ENCODE assay signal across 1 cellular context in the genomic region with DNA sequence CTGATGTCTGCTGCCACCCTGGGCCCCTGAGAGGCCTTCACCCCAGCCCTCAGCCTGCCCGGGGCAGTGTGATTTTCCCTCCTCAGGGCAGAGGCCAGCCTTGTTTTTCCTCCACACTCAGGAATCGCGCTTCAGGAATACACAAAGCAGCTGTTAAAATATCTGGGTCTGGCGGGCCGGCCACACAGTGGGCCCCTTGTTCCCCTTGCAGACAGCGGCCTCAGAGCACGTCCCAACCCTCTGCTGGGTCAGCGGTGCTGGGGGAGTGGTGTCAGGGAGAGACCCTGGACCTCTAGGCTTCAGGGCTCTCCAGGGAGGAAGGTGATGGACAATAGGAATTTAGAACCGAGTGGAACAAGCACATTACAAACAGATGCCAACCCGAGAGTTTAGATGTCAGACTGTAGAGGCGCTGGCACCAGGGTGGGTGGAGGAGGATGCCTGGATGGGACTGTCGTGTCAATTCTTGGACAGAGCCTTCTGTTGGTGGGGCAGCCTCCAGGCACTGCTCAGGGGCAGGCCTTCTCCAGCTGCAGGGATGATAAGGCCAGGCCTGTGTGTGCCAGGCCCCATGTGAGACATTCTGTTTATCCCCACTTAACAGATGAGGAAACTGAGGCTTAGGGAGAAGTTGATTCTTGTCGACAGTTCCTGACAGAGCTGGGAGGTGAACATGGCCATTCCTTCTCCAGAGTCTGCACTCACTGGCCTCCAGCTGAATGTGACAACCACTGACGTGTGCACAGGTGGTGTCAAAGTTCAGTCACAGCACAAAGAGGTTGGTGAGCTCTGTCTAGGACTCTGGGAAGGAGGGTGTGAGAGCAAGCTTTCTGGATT.
TF ChIP-seq lines count a peak whose summit lies in the region.

No MANE protein-coding gene starts in this region.

TF ChIP-seq in HepG2, 621 proteins besides CTCF, POLR2A, EP300 and RAD21 (continued from another document and continues in another):
- TF ChIP-seq, protein P1, sequence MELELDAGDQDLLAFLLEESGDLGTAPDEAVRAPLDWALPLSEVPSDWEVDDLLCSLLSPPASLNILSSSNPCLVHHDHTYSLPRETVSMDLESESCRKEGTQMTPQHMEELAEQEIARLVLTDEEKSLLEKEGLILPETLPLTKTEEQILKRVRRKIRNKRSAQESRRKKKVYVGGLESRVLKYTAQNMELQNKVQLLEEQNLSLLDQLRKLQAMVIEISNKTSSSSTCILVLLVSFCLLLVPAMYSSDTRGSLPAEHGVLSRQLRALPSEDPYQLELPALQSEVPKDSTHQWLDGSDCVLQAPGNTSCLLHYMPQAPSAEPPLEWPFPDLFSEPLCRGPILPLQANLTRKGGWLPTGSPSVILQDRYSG (CRISPR knock-in tag; IDR thresholded peaks at IDR 0.05) = no peak
- TF ChIP-seq TARDBP (CRISPR knock-in tag; IDR thresholded peaks at IDR 0.05) = no peak
- TF ChIP-seq PRMT3 (CRISPR knock-in tag; IDR thresholded peaks at IDR 0.05; ENCODE audit: borderline replicate concordance, low read depth) = no peak
- no peak for TF ChIP-seq SATB2 (CRISPR knock-in tag; IDR thresholded peaks at IDR 0.05)
- TF ChIP-seq ZFX (CRISPR knock-in tag; IDR thresholded peaks at IDR 0.05; ENCODE audit: low read depth) = no peak
- TF ChIP-seq, protein P2, sequence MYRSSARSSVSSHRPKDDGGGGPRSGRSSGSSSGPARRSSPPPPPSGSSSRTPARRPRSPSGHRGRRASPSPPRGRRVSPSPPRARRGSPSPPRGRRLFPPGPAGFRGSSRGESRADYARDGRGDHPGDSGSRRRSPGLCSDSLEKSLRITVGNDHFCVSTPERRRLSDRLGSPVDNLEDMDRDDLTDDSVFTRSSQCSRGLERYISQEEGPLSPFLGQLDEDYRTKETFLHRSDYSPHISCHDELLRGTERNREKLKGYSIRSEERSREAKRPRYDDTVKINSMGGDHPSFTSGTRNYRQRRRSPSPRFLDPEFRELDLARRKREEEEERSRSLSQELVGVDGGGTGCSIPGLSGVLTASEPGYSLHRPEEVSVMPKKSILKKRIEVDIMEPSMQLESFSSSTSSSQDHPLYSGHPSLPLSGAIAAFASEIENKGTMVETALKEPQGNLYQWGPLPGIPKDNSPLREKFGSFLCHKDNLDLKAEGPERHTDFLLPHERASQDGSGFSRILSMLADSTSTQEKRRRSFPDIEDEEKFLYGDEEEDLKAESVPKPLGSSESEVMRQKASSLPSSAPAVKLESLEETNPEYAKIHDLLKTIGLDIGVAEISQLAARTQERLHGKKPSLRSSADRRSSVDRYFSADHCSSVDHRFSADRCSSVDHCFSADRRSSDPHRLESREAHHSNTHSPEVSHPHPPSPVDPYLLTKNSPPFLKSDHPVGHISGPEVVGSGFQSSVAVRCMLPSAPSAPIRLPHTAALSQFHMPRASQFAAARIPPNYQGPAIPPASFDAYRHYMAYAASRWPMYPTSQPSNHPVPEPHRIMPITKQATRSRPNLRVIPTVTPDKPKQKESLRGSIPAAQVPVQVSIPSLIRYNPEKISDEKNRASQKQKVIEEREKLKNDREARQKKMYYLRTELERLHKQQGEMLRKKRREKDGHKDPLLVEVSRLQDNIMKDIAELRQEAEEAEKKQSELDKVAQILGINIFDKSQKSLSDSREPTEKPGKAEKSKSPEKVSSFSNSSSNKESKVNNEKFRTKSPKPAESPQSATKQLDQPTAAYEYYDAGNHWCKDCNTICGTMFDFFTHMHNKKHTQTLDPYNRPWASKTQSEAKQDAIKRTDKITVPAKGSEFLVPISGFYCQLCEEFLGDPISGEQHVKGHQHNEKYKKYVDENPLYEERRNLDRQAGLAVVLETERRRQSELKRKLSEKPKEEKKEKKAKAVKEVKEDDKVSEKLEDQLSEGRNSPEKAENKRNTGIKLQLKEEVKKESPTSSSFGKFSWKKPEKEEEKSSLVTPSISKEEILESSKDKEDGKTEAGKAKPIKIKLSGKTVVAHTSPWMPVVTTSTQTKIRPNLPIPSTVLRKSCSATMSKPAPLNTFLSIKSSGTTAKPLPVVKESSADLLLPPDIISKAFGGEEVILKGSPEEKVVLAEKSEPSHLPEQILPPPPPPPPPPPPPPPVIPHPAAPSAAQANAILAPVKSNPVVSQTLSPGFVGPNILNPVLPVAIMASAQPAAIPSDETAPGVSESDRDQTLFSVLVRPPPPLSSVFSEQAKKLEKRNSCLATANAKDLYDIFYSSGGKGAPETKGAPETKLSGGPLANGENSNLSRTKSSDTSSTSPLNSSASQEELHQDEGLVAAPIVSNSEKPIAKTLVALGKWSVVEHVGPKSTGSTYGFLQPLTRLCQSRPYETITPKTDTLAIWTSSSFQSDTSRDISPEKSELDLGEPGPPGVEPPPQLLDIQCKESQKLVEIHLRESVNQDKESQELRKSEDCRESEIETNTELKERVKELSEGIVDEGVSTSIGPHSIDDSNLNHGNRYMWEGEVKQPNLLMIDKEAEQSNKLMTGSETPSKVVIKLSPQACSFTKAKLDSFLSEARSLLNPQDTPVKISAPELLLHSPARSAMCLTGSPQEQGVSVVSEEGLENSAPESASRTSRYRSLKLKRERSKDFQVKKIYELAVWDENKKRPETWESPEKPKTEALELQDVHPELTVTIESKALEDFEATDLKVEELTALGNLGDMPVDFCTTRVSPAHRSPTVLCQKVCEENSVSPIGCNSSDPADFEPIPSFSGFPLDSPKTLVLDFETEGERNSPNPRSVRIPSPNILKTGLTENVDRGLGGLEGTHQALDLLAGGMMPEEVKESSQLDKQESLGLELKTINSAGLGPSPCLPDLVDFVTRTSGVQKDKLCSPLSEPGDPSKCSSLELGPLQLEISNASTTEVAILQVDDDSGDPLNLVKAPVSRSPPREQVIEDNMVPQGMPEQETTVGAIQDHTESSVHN (CRISPR knock-in tag; IDR thresholded peaks at IDR 0.05) = no peak
- peak; percentile 24; the same call in 1 of the 2 replicates for TF ChIP-seq ZNF292 (CRISPR knock-in tag; IDR thresholded peaks at IDR 0.05; ENCODE audit: borderline replicate concordance, low read depth)
- no peak for TF ChIP-seq PHB2 (IDR thresholded peaks at IDR 0.05; ENCODE audit: partially characterized antibody)
- peak; percentile 43; the same call in 1 of the 2 replicates for TF ChIP-seq NR2C2 (CRISPR knock-in tag; IDR thresholded peaks at IDR 0.05; ENCODE audit: borderline replicate concordance)
- TF ChIP-seq RBM22 (optimal IDR thresholded peaks at IDR 0.05; ENCODE audit: low read length) = no peak
- no peak for TF ChIP-seq MIER3 (CRISPR knock-in tag; IDR thresholded peaks at IDR 0.05; ENCODE audit: borderline replicate concordance)
- TF ChIP-seq, protein P3, sequence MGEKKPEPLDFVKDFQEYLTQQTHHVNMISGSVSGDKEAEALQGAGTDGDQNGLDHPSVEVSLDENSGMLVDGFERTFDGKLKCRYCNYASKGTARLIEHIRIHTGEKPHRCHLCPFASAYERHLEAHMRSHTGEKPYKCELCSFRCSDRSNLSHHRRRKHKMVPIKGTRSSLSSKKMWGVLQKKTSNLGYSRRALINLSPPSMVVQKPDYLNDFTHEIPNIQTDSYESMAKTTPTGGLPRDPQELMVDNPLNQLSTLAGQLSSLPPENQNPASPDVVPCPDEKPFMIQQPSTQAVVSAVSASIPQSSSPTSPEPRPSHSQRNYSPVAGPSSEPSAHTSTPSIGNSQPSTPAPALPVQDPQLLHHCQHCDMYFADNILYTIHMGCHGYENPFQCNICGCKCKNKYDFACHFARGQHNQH (CRISPR knock-in tag; IDR thresholded peaks at IDR 0.05) = no peak
- TF ChIP-seq ZNF331 (CRISPR knock-in tag; IDR thresholded peaks at IDR 0.05) = no peak
- no peak for TF ChIP-seq RARA (CRISPR knock-in tag; IDR thresholded peaks at IDR 0.05)
- TF ChIP-seq HNRNPH1 (optimal IDR thresholded peaks at IDR 0.05; ENCODE audit: low read depth, low read length) = no peak
- no peak for TF ChIP-seq ZBTB10 (CRISPR knock-in tag; IDR thresholded peaks at IDR 0.05; ENCODE audit: borderline replicate concordance)
- 0 out of 2 replicates have a peak, but pooled peaks have one; percentile 59 for TF ChIP-seq ZMYM3 (CRISPR knock-in tag; IDR thresholded peaks at IDR 0.05)
- no peak for TF ChIP-seq SIX1 (CRISPR knock-in tag; IDR thresholded peaks at IDR 0.05; ENCODE audit: borderline replicate concordance)
- TF ChIP-seq ZSCAN21 (CRISPR knock-in tag; IDR thresholded peaks at IDR 0.05; ENCODE audit: borderline replicate concordance) = no peak
- no peak for TF ChIP-seq TAF15 (IDR thresholded peaks at IDR 0.05; ENCODE audit: low read depth, low read length, poor library complexity, severe bottlenecking)
- no peak for TF ChIP-seq BRCA1 (CRISPR knock-in tag; IDR thresholded peaks at IDR 0.05)
- no peak for TF ChIP-seq HHEX (CRISPR knock-in tag; IDR thresholded peaks at IDR 0.05)
- TF ChIP-seq CEBPB (IDR thresholded peaks at IDR 0.05; ENCODE audit: borderline replicate concordance, low read depth, low read length) = no peak
- peak; percentile 80 for TF ChIP-seq ZKSCAN5 (CRISPR knock-in tag; IDR thresholded peaks at IDR 0.05)
- TF ChIP-seq, protein P4, sequence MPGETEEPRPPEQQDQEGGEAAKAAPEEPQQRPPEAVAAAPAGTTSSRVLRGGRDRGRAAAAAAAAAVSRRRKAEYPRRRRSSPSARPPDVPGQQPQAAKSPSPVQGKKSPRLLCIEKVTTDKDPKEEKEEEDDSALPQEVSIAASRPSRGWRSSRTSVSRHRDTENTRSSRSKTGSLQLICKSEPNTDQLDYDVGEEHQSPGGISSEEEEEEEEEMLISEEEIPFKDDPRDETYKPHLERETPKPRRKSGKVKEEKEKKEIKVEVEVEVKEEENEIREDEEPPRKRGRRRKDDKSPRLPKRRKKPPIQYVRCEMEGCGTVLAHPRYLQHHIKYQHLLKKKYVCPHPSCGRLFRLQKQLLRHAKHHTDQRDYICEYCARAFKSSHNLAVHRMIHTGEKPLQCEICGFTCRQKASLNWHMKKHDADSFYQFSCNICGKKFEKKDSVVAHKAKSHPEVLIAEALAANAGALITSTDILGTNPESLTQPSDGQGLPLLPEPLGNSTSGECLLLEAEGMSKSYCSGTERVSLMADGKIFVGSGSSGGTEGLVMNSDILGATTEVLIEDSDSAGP (CRISPR knock-in tag; IDR thresholded peaks at IDR 0.05; ENCODE audit: borderline replicate concordance) = peak; percentile 19; the same call in 1 of the 2 replicates
- no peak for TF ChIP-seq ZNF652 (CRISPR knock-in tag; IDR thresholded peaks at IDR 0.05; ENCODE audit: borderline replicate concordance, low read depth)
- TF ChIP-seq PITX1 (CRISPR knock-in tag; IDR thresholded peaks at IDR 0.05) = no peak
- TF ChIP-seq GABPB1 (CRISPR knock-in tag; IDR thresholded peaks at IDR 0.05) = no peak
